ENCODE assay signal across 1 cellular context in genomic region chr6:34792605-34793500, GRCh38.
A peak's percentile ranks its signal among the peaks of the same experiment; 100 is the strongest.
TF ChIP-seq lines count a peak whose summit lies in the region.

No MANE protein-coding gene starts in this region.

TF ChIP-seq in K562, 482 proteins besides CTCF, POLR2A, EP300 and RAD21 (continued from another document and continues in another):
- peak in 1 of 2 experiments; percentile 40; a peak in 1 of 4 replicates for TF ChIP-seq UBTF (IDR thresholded peaks at IDR 0.05; ENCODE audit: borderline replicate concordance in 1 of 2, low read depth in 2 of 2, low read length in 2 of 2)
- peak; percentile 65; the same call in 1 of the 2 replicates for TF ChIP-seq ATF7 (IDR thresholded peaks at IDR 0.05)
- no peak for TF ChIP-seq PURB (CRISPR knock-in tag; IDR thresholded peaks at IDR 0.05; ENCODE audit: low read depth)
- TF ChIP-seq PHB2 (IDR thresholded peaks at IDR 0.05; ENCODE audit: low read depth), result no peak
- TF ChIP-seq LARP7 (IDR thresholded peaks at IDR 0.05), result no peak
- no peak for TF ChIP-seq ZNF609 (CRISPR knock-in tag; IDR thresholded peaks at IDR 0.05; ENCODE audit: borderline replicate concordance)
- no peak for TF ChIP-seq MITF (IDR thresholded peaks at IDR 0.05)
- peak; percentile 73 for TF ChIP-seq HMBOX1 (IDR thresholded peaks at IDR 0.05)
- TF ChIP-seq ZNF79 (CRISPR knock-in tag; IDR thresholded peaks at IDR 0.05; ENCODE audit: low read depth), result no peak
- no peak for TF ChIP-seq JUNB (CRISPR knock-in tag; conservative IDR thresholded peaks at IDR 0.05)
- TF ChIP-seq ZBTB8A (IDR thresholded peaks at IDR 0.05; ENCODE audit: partially characterized antibody), result no peak
- peak; percentile 62; the same call in 1 of the 2 replicates for TF ChIP-seq SMARCA5 (IDR thresholded peaks at IDR 0.05)
- TF ChIP-seq NCOA2 (IDR thresholded peaks at IDR 0.05; ENCODE audit: partially characterized antibody in 2 of 2), result no peak
- peak; percentile 73 for TF ChIP-seq JUND (IDR thresholded peaks at IDR 0.05; ENCODE audit: borderline replicate concordance, low read depth, low read length)
- no peak for TF ChIP-seq JUND (tag; IDR thresholded peaks at IDR 0.05; ENCODE audit: borderline replicate concordance, low read depth, low read length)
- no peak for TF ChIP-seq NR2F6 (CRISPR knock-in tag; IDR thresholded peaks at IDR 0.05)
- TF ChIP-seq MYNN (IDR thresholded peaks at IDR 0.05), result no peak
- no peak for TF ChIP-seq MYNN (CRISPR knock-in tag; IDR thresholded peaks at IDR 0.05)
- TF ChIP-seq ZKSCAN1 (IDR thresholded peaks at IDR 0.05; ENCODE audit: low read depth, low read length), result 0 out of 2 replicates have a peak, but pooled peaks have one; percentile 30
- TF ChIP-seq ZNF143 (CRISPR knock-in tag; IDR thresholded peaks at IDR 0.05), result no peak
- TF ChIP-seq ZNF589 (CRISPR knock-in tag; IDR thresholded peaks at IDR 0.05; ENCODE audit: low read depth), result peak; percentile 61; the same call in 1 of the 2 replicates
- TF ChIP-seq C11orf30 (IDR thresholded peaks at IDR 0.05; ENCODE audit: low read depth), result no peak
- no peak for TF ChIP-seq MTA2 (IDR thresholded peaks at IDR 0.05; ENCODE audit: low read depth)
- TF ChIP-seq ZNF197 (CRISPR knock-in tag; IDR thresholded peaks at IDR 0.05; ENCODE audit: low read depth), result no peak
- TF ChIP-seq ETV6 (IDR thresholded peaks at IDR 0.05; ENCODE audit: borderline replicate concordance in 1 of 2, low read depth in 2 of 2, low read length in 1 of 2), result no peak
- no peak for TF ChIP-seq ETV6 (CRISPR knock-in tag; IDR thresholded peaks at IDR 0.05; ENCODE audit: borderline replicate concordance)
- TF ChIP-seq PRPF4 (IDR thresholded peaks at IDR 0.05; ENCODE audit: insufficient read depth, low read depth, low read length, poor library complexity, severe bottlenecking), result no peak
- TF ChIP-seq ZSCAN29 (IDR thresholded peaks at IDR 0.05), result no peak
- TF ChIP-seq MYC (IDR thresholded peaks at IDR 0.05; ENCODE audit: low read depth, low read length), result peak; percentile 63
- 0 out of 2 replicates have a peak, but pooled peaks have one; percentile 14 for TF ChIP-seq MYC (CRISPR knock-in tag; IDR thresholded peaks at IDR 0.05; ENCODE audit: borderline replicate concordance, low read depth)
- no peak for TF ChIP-seq MED1 (CRISPR knock-in tag; IDR thresholded peaks at IDR 0.05; ENCODE audit: borderline replicate concordance)
- no peak for TF ChIP-seq BACH1 (tag; IDR thresholded peaks at IDR 0.05)
- TF ChIP-seq EZH2 (IDR thresholded peaks at IDR 0.05; ENCODE audit: borderline replicate concordance, low read depth, low read length), result no peak
- no peak for TF ChIP-seq SMAD4 (CRISPR knock-in tag; conservative IDR thresholded peaks at IDR 0.05)
- no peak for TF ChIP-seq RFX1 (IDR thresholded peaks at IDR 0.05)
- 0 out of 2 replicates have a peak, but pooled peaks have one; percentile 46 for TF ChIP-seq ARID2 (IDR thresholded peaks at IDR 0.05)
- TF ChIP-seq ZSCAN32 (CRISPR knock-in tag; IDR thresholded peaks at IDR 0.05), result peak; percentile 59; the same call in 1 of the 2 replicates
- TF ChIP-seq ELF4 (CRISPR knock-in tag; IDR thresholded peaks at IDR 0.05), result peak; percentile 72; the same call in 1 of the 2 replicates
- no peak for TF ChIP-seq ZNF398 (CRISPR knock-in tag; IDR thresholded peaks at IDR 0.05)
- no peak for TF ChIP-seq CREB3 (tag; conservative IDR thresholded peaks at IDR 0.05; ENCODE audit: low read depth)
- TF ChIP-seq CREB5 (CRISPR knock-in tag; IDR thresholded peaks at IDR 0.05), result no peak
- 0 out of 4 replicates have a peak, but pooled peaks of 1 of the 2 experiments have one; percentile 6 for TF ChIP-seq MNT (conservative IDR thresholded peaks at IDR 0.05)
- no peak for TF ChIP-seq HSF4 (CRISPR knock-in tag; IDR thresholded peaks at IDR 0.05; ENCODE audit: borderline replicate concordance)
- no peak for TF ChIP-seq ZNF586 (CRISPR knock-in tag; conservative IDR thresholded peaks at IDR 0.05)
- TF ChIP-seq ESRRA (IDR thresholded peaks at IDR 0.05; ENCODE audit: borderline replicate concordance, low read depth), result 0 out of 2 replicates have a peak, but pooled peaks have one; percentile 11
- TF ChIP-seq SMARCB1 (IDR thresholded peaks at IDR 0.05; ENCODE audit: insufficient read length, low read depth), result no peak
- no peak for TF ChIP-seq E4F1 (CRISPR knock-in tag; IDR thresholded peaks at IDR 0.05; ENCODE audit: borderline replicate concordance)
- TF ChIP-seq DMBX1 (CRISPR knock-in tag; IDR thresholded peaks at IDR 0.05; ENCODE audit: borderline replicate concordance), result no peak
- TF ChIP-seq SIN3A (IDR thresholded peaks at IDR 0.05; ENCODE audit: borderline replicate concordance in 2 of 2, control insufficient read depth in 1 of 2, low read depth in 2 of 2, low read length in 2 of 2), result peak in 1 of 2 experiments; percentile 40; a peak in 1 of 4 replicates
